Comparison of ENCODE assay signal across 8 cellular contexts in the genomic region with DNA sequence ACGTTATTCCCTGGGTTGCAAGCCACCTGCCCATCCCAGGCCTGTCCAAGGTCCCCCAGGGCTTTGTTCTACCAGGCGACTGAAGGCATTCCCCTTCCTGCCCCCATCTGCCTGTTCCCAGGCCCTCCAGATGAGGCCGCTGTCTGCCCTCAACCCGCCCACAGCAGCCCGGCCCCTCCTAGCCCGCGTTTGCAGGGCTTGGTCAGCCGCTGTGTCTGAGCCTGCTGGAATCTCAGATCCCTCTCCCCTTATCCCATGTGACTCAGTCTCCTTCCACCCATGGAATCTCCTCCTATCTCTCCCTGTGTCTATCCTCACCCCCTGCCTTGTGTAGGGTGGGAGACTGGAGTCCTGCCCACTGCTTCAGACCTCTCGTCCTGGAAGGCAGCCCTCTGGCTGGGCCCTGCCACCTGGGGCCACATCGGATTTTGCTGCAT.
DNase-seq lines count a peak whose midpoint lies in the region; ATAC-seq lines count a peak whose summit lies in the region.

No MANE protein-coding gene starts in this region.

- intact Hi-C loops in left cardiac atrium (cut with DNase I), result loop anchor here in 1 of 2 donors (1.0 to 10.0 kb wide), 3 partner anchors 62 to 241 kb away; no protein-coding TSS in a partner anchor

- DNase-seq in SIG-M5 treated with dmso at 0.1 percent for 504 hours (lab: John Stamatoyannopoulos, UW; ENCODE audit: unreplicated experiment) (peak; percentile 16), SIG-M5 (lab: John Stamatoyannopoulos, UW) (no peak), SHP77 treated with DMSO at 0.1 percent for 48 hours (lab: John Stamatoyannopoulos, UW) (peak; percentile 59), left cardiac atrium (peak; percentile 69), NCI-H1092 treated with DMSO at 0.1 percent for 48 hours (lab: John Stamatoyannopoulos, UW) (no peak)
- peak; percentile 16 to 57 (median 30) for DNase-seq in activated naive CD4-positive, alpha-beta T cell (lab: John Stamatoyannopoulos, UW)
- peak; percentile 41 to 54 for DNase-seq in stimulated activated CD4-positive, alpha-beta T cell treated with anti-CD3 and anti-CD28 coated beads, Interleukin-15, amount 100 ng/mL, for 48 hours (ENCODE audit: low read depth in 2 of 2)

- peak; percentile 88 to 93 for ATAC-seq in left cardiac atrium
- no peak for ATAC-seq in GM18868 (IDR thresholded peaks at IDR 0.05; ENCODE audit: unreplicated experiment)

Comparison
In these comparisons a context has a peak if more than half of its experiments do, and no peak if none do; other contexts are left out.
1. DNase-seq: peak in SIG-M5 treated with dmso at 0.1 percent for 504 hours (single experiment), SHP77 treated with DMSO at 0.1 percent for 48 hours (single experiment), activated naive CD4-positive, alpha-beta T cell (4 of 4), left cardiac atrium (single experiment) and stimulated activated CD4-positive, alpha-beta T cell treated with anti-CD3 and anti-CD28 coated beads, Interleukin-15, amount 100 ng/mL, for 48 hours (2 of 2); none in SIG-M5 (single experiment) and NCI-H1092 treated with DMSO at 0.1 percent for 48 hours (single experiment).